In the genomic region with DNA sequence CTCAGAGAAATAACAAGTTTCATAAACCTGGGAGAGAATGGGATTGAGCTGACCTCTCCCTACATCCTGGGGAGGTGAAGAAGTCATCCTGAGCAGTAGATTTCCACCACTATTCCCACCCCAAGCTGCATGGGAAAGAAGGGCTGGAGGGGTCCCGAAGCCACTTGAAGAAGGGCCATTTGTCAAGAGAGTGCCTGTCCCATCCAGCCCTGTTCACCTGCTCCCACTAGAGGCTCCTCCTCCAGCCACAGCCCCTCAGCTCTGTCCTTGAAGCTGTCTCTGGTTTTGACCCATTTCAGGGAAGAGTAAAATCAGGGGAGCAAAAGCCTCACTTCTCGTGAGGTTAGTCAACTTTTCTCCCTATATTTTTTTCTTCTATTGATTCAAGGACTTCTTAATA, we compare ENCODE assay signal across 37 cellular contexts.
"Had no signal": no experiment of that assay in that cellular context is flagged by ENCODE, and none has a peak within 500 bp of the region (broad histone marks: within the 10 kb centered on the region; RNA-seq: fewer than 3 reads in every experiment).

No MANE protein-coding gene starts in this region.

- H3K4me1 Mint-ChIP-seq: activated B cell treated with CpG ODN at 0.5 μM for 24 hours; activated CD4-positive, alpha-beta memory T cell treated with anti-CD3 and anti-CD28 coated beads, Interleukin-2, amount 10 ng/mL, durations not matched to agents 7 days and 5 days; activated CD4-positive, alpha-beta T cell treated with anti-CD3 and anti-CD28 coated beads, Interleukin-2, amount 10 ng/mL, durations not matched to agents 24 days and 14 days; activated CD8-positive, alpha-beta memory T cell treated with anti-CD3 and anti-CD28 coated beads, Interleukin-2, amount 10 ng/mL, durations not matched to agents 7 days and 5 days; activated naive CD4-positive, alpha-beta T cell treated with anti-CD3 and anti-CD28 coated beads, Interleukin-2, amount 10 ng/mL, durations not matched to agents 7 days and 5 days; activated naive CD4-positive, alpha-beta T cell treated with anti-CD3 and anti-CD28 coated beads, Interleukin-2, amount 50 U/mL, for 24 hours; activated naive CD8-positive, alpha-beta T cell treated with anti-CD3 and anti-CD28 coated beads, Interleukin-2, amount 10 ng/mL, durations not matched to agents 7 days and 5 days; activated naive CD8-positive, alpha-beta T cell treated with anti-CD3 and anti-CD28 coated beads, Interleukin-2, amount 50 U/mL, for 24 hours; central memory CD8-positive, alpha-beta T cell had no signal

- H3K36me3 Mint-ChIP-seq: activated CD8-positive, alpha-beta memory T cell treated with anti-CD3 and anti-CD28 coated beads, Interleukin-2, amount 10 ng/mL, durations not matched to agents 7 days and 5 days; activated naive CD4-positive, alpha-beta T cell treated with anti-CD3 and anti-CD28 coated beads, Interleukin-2, amount 10 ng/mL, durations not matched to agents 7 days and 5 days; activated naive CD4-positive, alpha-beta T cell treated with anti-CD3 and anti-CD28 coated beads, Interleukin-2, amount 50 U/mL, for 24 hours; activated naive CD8-positive, alpha-beta T cell; activated naive CD8-positive, alpha-beta T cell treated with anti-CD3 and anti-CD28 coated beads, Interleukin-2, amount 10 ng/mL, durations not matched to agents 7 days and 5 days; brain had no signal

- H3K27me3 ChIP-seq: ascending aorta, cardiac muscle cell had no signal

- H3K4me1 ChIP-seq: ascending aorta had no signal

- H3K9me3 Mint-ChIP-seq: activated B cell treated with CpG ODN at 0.5 μM for 24 hours; activated CD4-positive, alpha-beta memory T cell treated with anti-CD3 and anti-CD28 coated beads, Interleukin-2, amount 10 ng/mL, durations not matched to agents 7 days and 5 days; activated CD4-positive, alpha-beta T cell treated with anti-CD3 and anti-CD28 coated beads, Interleukin-2, amount 10 ng/mL, durations not matched to agents 24 days and 14 days; activated naive CD4-positive, alpha-beta T cell treated with anti-CD3 and anti-CD28 coated beads, Interleukin-2, amount 10 ng/mL, durations not matched to agents 7 days and 5 days; activated naive CD4-positive, alpha-beta T cell treated with anti-CD3 and anti-CD28 coated beads, Interleukin-2, amount 50 U/mL, for 24 hours; activated naive CD8-positive, alpha-beta T cell treated with anti-CD3 and anti-CD28 coated beads, Interleukin-2, amount 10 ng/mL, durations not matched to agents 7 days and 5 days; activated naive CD8-positive, alpha-beta T cell treated with anti-CD3 and anti-CD28 coated beads, Interleukin-2, amount 50 U/mL, for 24 hours; activated T-cell treated with anti-CD3 and anti-CD28 coated beads, Interleukin-2, amount 50 U/mL, for 24 hours; activated T-helper 2 cell treated with anti-CD3 and anti-CD28 coated beads, Interferon-gamma antibody, Interleukin-2, Interleukin-4, amounts not matched to agents 10 μg/mL and 5 μg/mL and 100 μg/mL, durations not matched to agents 14 hours and 24 hours and 36 hours; central memory CD8-positive, alpha-beta T cell; T-helper 1 cell treated with Interleukin-12 subunit alpha and Interleukin-12 subunit beta and Interleukin-4 antibody, amounts not matched to agents 30 μg/mL and 1 μg/mL, for 36 hours; T-helper 2 cell treated with Interferon-gamma antibody and Interleukin-4, amounts not matched to agents 5 μg/mL and 100 μg/mL, for 36 hours had no signal

- H3K27me3 Mint-ChIP-seq: brain had no signal

- H3K9me3 ChIP-seq: ascending aorta had no signal

- H3K27ac Mint-ChIP-seq: activated B cell treated with CpG ODN at 0.5 μM for 24 hours; activated CD4-positive, alpha-beta memory T cell treated with anti-CD3 and anti-CD28 coated beads, Interleukin-2, amount 10 ng/mL, durations not matched to agents 7 days and 5 days; activated CD4-positive, alpha-beta T cell treated with anti-CD3 and anti-CD28 coated beads, Interleukin-2, amount 10 ng/mL, durations not matched to agents 24 days and 14 days; activated CD8-positive, alpha-beta memory T cell treated with anti-CD3 and anti-CD28 coated beads, Interleukin-2, amount 10 ng/mL, durations not matched to agents 7 days and 5 days; activated CD8-positive, alpha-beta T cell treated with anti-CD3 and anti-CD28 coated beads, Interleukin-2, amount 10 ng/mL, durations not matched to agents 7 days and 5 days; activated naive CD4-positive, alpha-beta T cell treated with anti-CD3 and anti-CD28 coated beads, Interleukin-2, amount 10 ng/mL, durations not matched to agents 7 days and 5 days; activated naive CD4-positive, alpha-beta T cell treated with anti-CD3 and anti-CD28 coated beads, Interleukin-2, amount 50 U/mL, for 24 hours; activated naive CD8-positive, alpha-beta T cell; activated naive CD8-positive, alpha-beta T cell treated with anti-CD3 and anti-CD28 coated beads, Interleukin-2, amount 10 ng/mL, durations not matched to agents 7 days and 5 days; activated naive CD8-positive, alpha-beta T cell treated with anti-CD3 and anti-CD28 coated beads, Interleukin-2, amount 50 U/mL, for 24 hours; activated T-cell treated with anti-CD3 and anti-CD28 coated beads, Interleukin-2, amount 50 U/mL, for 24 hours; activated T-helper 2 cell treated with anti-CD3 and anti-CD28 coated beads, Interferon-gamma antibody, Interleukin-2, Interleukin-4, amounts not matched to agents 10 μg/mL and 5 μg/mL and 100 μg/mL, durations not matched to agents 14 hours and 24 hours and 36 hours; brain; T-helper 1 cell treated with Interleukin-12 subunit alpha and Interleukin-12 subunit beta and Interleukin-4 antibody, amounts not matched to agents 30 μg/mL and 1 μg/mL, for 36 hours; T-helper 2 cell treated with Interferon-gamma antibody and Interleukin-4, amounts not matched to agents 5 μg/mL and 100 μg/mL, for 36 hours had no signal

- DNase-seq: activated B cell treated with CpG ODN at 0.5 μM for 24 hours; activated CD4-positive, alpha-beta memory T cell treated with anti-CD3 and anti-CD28 coated beads, Interleukin-2, amount 10 ng/mL, durations not matched to agents 7 days and 5 days; activated CD4-positive, alpha-beta T cell treated with anti-CD3 and anti-CD28 coated beads for 4 hours; activated CD4-positive, alpha-beta T cell treated with anti-CD3 and anti-CD28 coated beads, Interleukin-2, amount 10 ng/mL, durations not matched to agents 24 days and 14 days; activated CD4-positive, alpha-beta T cell treated with anti-CD3 and anti-CD28 coated beads, Interleukin-2, amount 50 U/mL, for 48 hours; activated CD4-positive, CD25-positive, alpha-beta regulatory T cell treated with anti-CD3 and anti-CD28 coated beads, Interleukin-2, amount 50 U/mL, for 72 hours; activated CD8-positive, alpha-beta memory T cell treated with anti-CD3 and anti-CD28 coated beads for 24 hours; activated CD8-positive, alpha-beta memory T cell treated with anti-CD3 and anti-CD28 coated beads, Interleukin-2, amount 10 ng/mL, durations not matched to agents 7 days and 5 days; activated CD8-positive, alpha-beta memory T cell treated with anti-CD3 and anti-CD28 coated beads, Interleukin-2, amount 50 U/mL, for 48 hours; activated CD8-positive, alpha-beta T cell treated with anti-CD3 and anti-CD28 coated beads, Interleukin-2, amount 10 ng/mL, durations not matched to agents 7 days and 5 days; activated effector memory CD4-positive, alpha-beta T cell treated with Interleukin-2 at 50 U/mL for 16 hours; activated gamma-delta T cell; activated naive CD4-positive, alpha-beta T cell treated with anti-CD3 and anti-CD28 coated beads, Interleukin-2, amount 10 ng/mL, durations not matched to agents 7 days and 5 days; activated naive CD4-positive, alpha-beta T cell treated with Interleukin-2 at 50 U/mL for 16 hours; activated naive CD8-positive, alpha-beta T cell treated with anti-CD3 and anti-CD28 coated beads, Interleukin-2, amount 10 ng/mL, durations not matched to agents 7 days and 5 days; activated naive CD8-positive, alpha-beta T cell treated with anti-CD3 and anti-CD28 coated beads, Interleukin-2, amount 50 U/mL, for 24 hours; activated T-cell treated with anti-CD3 and anti-CD28 coated beads, Interleukin-2, amount 50 U/mL, for 24 hours; activated T-cell treated with anti-CD3 and anti-CD28 coated beads, Interleukin-2, amount 50 U/mL, for 48 hours; amygdala; anterior cingulate cortex; caudate nucleus; cerebellar nuclear complex; T-helper 1 cell; T-helper 2 cell; T-helper 9 cell had no signal

- H3K27ac ChIP-seq: ascending aorta, cardiac muscle cell, VCaP had no signal

- H3K36me3 ChIP-seq: ascending aorta, cardiac muscle cell had no signal

- FAIRE-seq: bronchial epithelial cell, TTC549 had no signal

- H3K4me3 ChIP-seq: ascending aorta, cardiac muscle cell had no signal

- H3K4me3 Mint-ChIP-seq: activated B cell treated with CpG ODN at 0.5 μM for 24 hours; activated CD4-positive, alpha-beta memory T cell treated with anti-CD3 and anti-CD28 coated beads, Interleukin-2, amount 10 ng/mL, durations not matched to agents 7 days and 5 days; activated CD4-positive, alpha-beta T cell treated with anti-CD3 and anti-CD28 coated beads, Interleukin-2, amount 10 ng/mL, durations not matched to agents 24 days and 14 days; activated CD8-positive, alpha-beta memory T cell treated with anti-CD3 and anti-CD28 coated beads, Interleukin-2, amount 10 ng/mL, durations not matched to agents 7 days and 5 days; activated CD8-positive, alpha-beta T cell treated with anti-CD3 and anti-CD28 coated beads, Interleukin-2, amount 10 ng/mL, durations not matched to agents 7 days and 5 days; activated naive CD4-positive, alpha-beta T cell treated with anti-CD3 and anti-CD28 coated beads, Interleukin-2, amount 10 ng/mL, durations not matched to agents 7 days and 5 days; activated naive CD4-positive, alpha-beta T cell treated with anti-CD3 and anti-CD28 coated beads, Interleukin-2, amount 50 U/mL, for 24 hours; activated naive CD8-positive, alpha-beta T cell; activated naive CD8-positive, alpha-beta T cell treated with anti-CD3 and anti-CD28 coated beads, Interleukin-2, amount 10 ng/mL, durations not matched to agents 7 days and 5 days; activated naive CD8-positive, alpha-beta T cell treated with anti-CD3 and anti-CD28 coated beads, Interleukin-2, amount 50 U/mL, for 24 hours; activated T-cell treated with anti-CD3 and anti-CD28 coated beads, Interleukin-2, amount 50 U/mL, for 24 hours; brain; central memory CD8-positive, alpha-beta T cell; T-helper 1 cell treated with Interleukin-12 subunit alpha and Interleukin-12 subunit beta and Interleukin-4 antibody, amounts not matched to agents 30 μg/mL and 1 μg/mL, for 36 hours; T-helper 2 cell treated with Interferon-gamma antibody and Interleukin-4, amounts not matched to agents 5 μg/mL and 100 μg/mL, for 36 hours had no signal
